ENCODE assay signal across 8 cellular contexts in genomic region chr12:109309441-109310246, GRCh38.
DNase-seq lines count a peak whose midpoint lies in the region; ATAC-seq, FAIRE-seq and TF ChIP-seq lines count a peak whose summit lies in the region.

No MANE protein-coding gene starts in this region.

- TF ChIP-seq CTCF in DOHH2 (IDR thresholded peaks at IDR 0.05; ENCODE audit: low read depth, low read length, poor library complexity, severe bottlenecking) = no peak
- TF ChIP-seq CTCF in D721Med (IDR thresholded peaks at IDR 0.05; ENCODE audit: insufficient read depth, missing control alignments) = no peak

- FAIRE-seq in urothelium cell line (lab: Jason Lieb, UNC) (no peak), D721Med (lab: Jason Lieb, UNC) (no peak)

- H3K4me2 ChIP-seq in DOHH2 (ENCODE audit: low read length) = peak overlapping the region; percentile 80

- peak overlapping the region; percentile 82 for H3K4me3 Mint-ChIP-seq in central memory CD8-positive, alpha-beta T cell

- H3K27ac ChIP-seq in DOHH2 (ENCODE audit: low read depth, low read length) (peak overlapping the region; percentile 22; the same call in 1 of the 2 replicates), mucosa of rectum (ENCODE audit: low read depth in 2 of 2, low read length in 2 of 2) (no peak overlapping the region)

- peak overlapping the region; percentile 77 for H3K4me3 ChIP-seq in DOHH2 (ENCODE audit: low read length)
- peak overlapping the region; percentile 58 to 71 for H3K4me3 ChIP-seq in mucosa of rectum (ENCODE audit: low read length in 2 of 2)

- H3K36me3 Mint-ChIP-seq in central memory CD8-positive, alpha-beta T cell (ENCODE audit: insufficient read depth) = no peaks in the 10 kb centered on the region

- H3K4me1 ChIP-seq in DOHH2 (ENCODE audit: control insufficient read depth, low read length) (peaks cover 19% of the 10 kb centered on the region), mucosa of rectum (ENCODE audit: control insufficient read depth in 2 of 2, insufficient read depth in 2 of 2, low read length in 2 of 2) (peaks cover 2 to 7% of the 10 kb centered on the region in 2 donors)

- H3K27me3 ChIP-seq in DOHH2 (ENCODE audit: control insufficient read depth, low read length) = peaks cover 25% of the 10 kb centered on the region
- peaks cover 23 to 31% of the 10 kb centered on the region in 2 donors for H3K27me3 ChIP-seq in mucosa of rectum (ENCODE audit: control insufficient read depth in 2 of 2, insufficient read depth in 2 of 2, low read length in 2 of 2)

- no peaks in the 10 kb centered on the region for H3K9me3 ChIP-seq in DOHH2 (ENCODE audit: control insufficient read depth, insufficient read depth, low read length)
- no peaks in the 10 kb centered on the region for H3K9me3 ChIP-seq in mucosa of rectum (ENCODE audit: control insufficient read depth in 2 of 2, low read length in 2 of 2)

- DNase-seq in NAMALWA (ENCODE audit: low spot score) = peak; percentile 71
- no peak for DNase-seq in central memory CD8-positive, alpha-beta T cell (ENCODE audit: low spot score in 2 of 2)
- no peak for DNase-seq in activated gamma-delta T cell (lab: John Stamatoyannopoulos, UW)
- DNase-seq in urothelium cell line (ENCODE audit: low spot score) = no peak
- DNase-seq in NCI-H1436 treated with DMSO at 0.1 percent for 48 hours (lab: John Stamatoyannopoulos, UW) = no peak
- no peak for DNase-seq in D721Med (ENCODE audit: insufficient read length, low spot score)

- no peak for ATAC-seq in central memory CD8-positive, alpha-beta T cell (replicated peaks; ENCODE audit: extremely low read depth, poor library complexity, severe bottlenecking)

- H3K79me2 ChIP-seq in DOHH2 (ENCODE audit: control insufficient read depth, low read length) = no peaks in the 10 kb centered on the region

- peaks cover 95% of the 10 kb centered on the region for H3K27me3 Mint-ChIP-seq in central memory CD8-positive, alpha-beta T cell

- H3K36me3 ChIP-seq in DOHH2 (ENCODE audit: control insufficient read depth, low read length) (no peaks in the 10 kb centered on the region), mucosa of rectum (ENCODE audit: control insufficient read depth in 2 of 2, insufficient read depth in 2 of 2, low read length in 2 of 2) (no peaks in the 10 kb centered on the region)

- no peaks in the 10 kb centered on the region for H3K9me2 ChIP-seq in DOHH2 (replicated peaks; ENCODE audit: control insufficient read depth, low read length)

- no peak overlapping the region for H3K27ac Mint-ChIP-seq in central memory CD8-positive, alpha-beta T cell (ENCODE audit: low read depth)

- no peaks in the 10 kb centered on the region for H3F3A ChIP-seq in DOHH2 (ENCODE audit: control insufficient read depth, insufficient read depth)

- H3K4me1 Mint-ChIP-seq in central memory CD8-positive, alpha-beta T cell = peaks cover 7% of the 10 kb centered on the region

- H3K9me3 Mint-ChIP-seq in central memory CD8-positive, alpha-beta T cell = no peaks in the 10 kb centered on the region

- no peaks in the 10 kb centered on the region for H4K20me1 ChIP-seq in DOHH2 (ENCODE audit: control insufficient read depth, insufficient read depth, low read depth, low read length)

- H3K9ac ChIP-seq in mucosa of rectum (ENCODE audit: low read depth in 1 of 2, low read length in 2 of 2) = peak overlapping the region in 1 of 2 donors; percentile 25
